Comparison of ENCODE assay signal across 7 cellular contexts in the genomic region with DNA sequence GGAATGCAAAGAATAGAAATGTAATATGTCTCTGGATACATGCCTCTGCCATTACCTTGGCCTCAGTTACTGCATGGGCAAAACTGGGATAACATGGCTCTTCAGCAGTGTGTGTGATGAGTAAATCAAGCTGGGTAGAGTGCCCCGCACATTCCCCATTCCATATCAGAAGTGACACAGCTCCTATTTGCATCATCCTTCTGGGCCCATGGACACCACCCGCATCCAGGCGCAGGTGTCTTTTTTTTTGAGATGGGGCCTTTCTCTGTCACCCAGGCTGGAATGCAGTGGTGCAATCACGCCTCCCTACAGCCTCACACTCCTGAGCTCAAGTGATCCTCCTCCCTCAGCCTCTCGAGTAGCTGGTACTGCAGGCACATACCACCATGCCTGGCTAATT. TPM values are rescaled to one million over a fixed set of nuclear protein-coding genes. Genes with fewer than 3 reads are reported as not detected.
"Had no signal": no experiment of that assay in that cellular context is flagged by ENCODE, and none has a peak within 500 bp of the region (broad histone marks: within the 10 kb centered on the region; RNA-seq: fewer than 3 reads in every experiment).

No MANE protein-coding gene starts in this region.

- H3K4me3 ChIP-seq: K562 had no signal

- DNase-seq: IMR-90 had no signal

- H3K27ac ChIP-seq: HL-60 had no signal

RNA-seq across cellular contexts. Expression of gene KRT76, which starts 31.6 kb away (rescaled TPM):
- total RNA-seq: HepG2, HT-29, HT1080, IMR-90, K562 had no signal
- polyA plus RNA-seq: HepG2, IgD-negative memory B cell, IMR-90, K562 had no signal

RNA-seq across cellular contexts. Expression of gene KRT77, which starts 42.2 kb away (rescaled TPM):
- total RNA-seq: HepG2, HT-29, HT1080, IMR-90, K562 had no signal
- polyA plus RNA-seq: HepG2, IgD-negative memory B cell, IMR-90, K562 had no signal

RNA-seq across cellular contexts. Expression of gene KRT3, which starts 50.4 kb away (rescaled TPM):
- total RNA-seq: HepG2, HT-29, IMR-90, K562 had no signal
- polyA plus RNA-seq: HepG2, IgD-negative memory B cell, IMR-90, K562 had no signal
